8 cellular contexts compared by ENCODE assay signal in genomic region chr6:104940881-104941693, GRCh38. TPM values are rescaled to one million over a fixed set of nuclear protein-coding genes. Genes with fewer than 3 reads are reported as not detected.
DNase-seq lines count a peak whose midpoint lies in the region; ATAC-seq, FAIRE-seq and TF ChIP-seq lines count a peak whose summit lies in the region.

No MANE protein-coding gene starts in this region.

- H3K27ac Mint-ChIP-seq in activated CD4-positive, alpha-beta memory T cell treated with anti-CD3 and anti-CD28 coated beads, Interleukin-2, amount 10 ng/mL, durations not matched to agents 7 days and 5 days, result no peak overlapping the region
- H3K27ac Mint-ChIP-seq in naive thymus-derived CD8-positive, alpha-beta T cell, result no peak overlapping the region

- peaks cover 5 to 8% of the 10 kb centered on the region in 2 donors for H3K4me1 ChIP-seq in esophagus (ENCODE audit: control insufficient read depth in 2 of 2, insufficient read depth in 2 of 2, low read length in 1 of 2)
- H3K4me1 ChIP-seq in tibial nerve, result peaks cover 0 to 14% (median 0%) of the 10 kb centered on the region in 4 donors

- peak; percentile 30; the same call in 1 of the 2 replicates for TF ChIP-seq CTCF in GM12875 (IDR thresholded peaks at IDR 0.05; ENCODE audit: borderline replicate concordance, insufficient read depth, low read depth, low read length)
- peak in 4 of 5 experiments; percentile 16 to 73 (median 29) for TF ChIP-seq CTCF in tibial nerve (IDR thresholded peaks at IDR 0.05)

- ATAC-seq in HG02884 (IDR thresholded peaks at IDR 0.05; ENCODE audit: unreplicated experiment) (peak; percentile 79), HG03439 (IDR thresholded peaks at IDR 0.05; ENCODE audit: unreplicated experiment) (no peak)
- ATAC-seq in naive thymus-derived CD8-positive, alpha-beta T cell, result peak; percentile 65 to 67

- peaks cover 34% of the 10 kb centered on the region for H3K27me3 Mint-ChIP-seq in activated CD4-positive, alpha-beta memory T cell treated with anti-CD3 and anti-CD28 coated beads, Interleukin-2, amount 10 ng/mL, durations not matched to agents 7 days and 5 days
- H3K27me3 Mint-ChIP-seq in naive thymus-derived CD8-positive, alpha-beta T cell, result peaks cover 17 to 56% (median 42%) of the 10 kb centered on the region in 5 donors

- no peak for FAIRE-seq in RCC 7860 (lab: Jason Lieb, UNC)

- POLR2A ChIA-PET in activated CD4-positive, alpha-beta memory T cell treated with anti-CD3 and anti-CD28 coated beads, Interleukin-2, amount 10 ng/mL, durations not matched to agents 7 days and 5 days (lab: Charles Lee), result no interaction called here
- POLR2A ChIA-PET in naive thymus-derived CD8-positive, alpha-beta T cell (lab: Charles Lee), result no interaction called here

- CTCF ChIA-PET in activated CD4-positive, alpha-beta memory T cell treated with anti-CD3 and anti-CD28 coated beads, Interleukin-2, amount 10 ng/mL, durations not matched to agents 7 days and 5 days (lab: Charles Lee), result no interaction called here

- H3K9me3 ChIP-seq in esophagus (ENCODE audit: control insufficient read depth in 2 of 2, insufficient read depth in 1 of 2, low read depth in 1 of 2, low read length in 1 of 2) (peaks cover 0 to 15% of the 10 kb centered on the region in 2 donors), tibial nerve (peaks cover 0 to 22% (median 0%) of the 10 kb centered on the region in 4 donors)

- WGBS in esophagus, 2 donors, result 9 to 11% methylated on average over 79 to 103 of the region's 103 CpGs
- 3 to 4% methylated on average over 81 to 93 of the region's 103 CpGs for WGBS in tibial nerve, 2 donors

- H3K27me3 ChIP-seq in esophagus (ENCODE audit: control insufficient read depth in 1 of 2, insufficient read depth in 2 of 2, low read length in 2 of 2) (peaks cover 0 to 13% of the 10 kb centered on the region in 2 donors), tibial nerve (peaks cover 0 to 75% of the 10 kb centered on the region in 2 donors)

- H3K27ac ChIP-seq in esophagus (ENCODE audit: low read depth in 2 of 2, low read length in 1 of 2), result no peak overlapping the region
- no peak overlapping the region for H3K27ac ChIP-seq in tibial nerve

- H3K4me3 ChIP-seq in GM12875 (ENCODE audit: low read depth, low read length) (no peak overlapping the region), esophagus (ENCODE audit: low read depth in 1 of 2, low read length in 2 of 2) (peak overlapping the region; percentile 12 to 40), tibial nerve (peak overlapping the region in 2 of 4 donors; percentile 4 to 49)

- H3K36me3 Mint-ChIP-seq in activated CD4-positive, alpha-beta memory T cell treated with anti-CD3 and anti-CD28 coated beads, Interleukin-2, amount 10 ng/mL, durations not matched to agents 7 days and 5 days (ENCODE audit: low read depth), result no peaks in the 10 kb centered on the region
- peaks cover 4 to 24% (median 10%) of the 10 kb centered on the region in 3 donors for H3K36me3 Mint-ChIP-seq in naive thymus-derived CD8-positive, alpha-beta T cell

- TF ChIP-seq POLR2A in tibial nerve (IDR thresholded peaks at IDR 0.05), result no peak

- peak overlapping the region; percentile 14 for H3K4me3 Mint-ChIP-seq in activated CD4-positive, alpha-beta memory T cell treated with anti-CD3 and anti-CD28 coated beads, Interleukin-2, amount 10 ng/mL, durations not matched to agents 7 days and 5 days
- H3K4me3 Mint-ChIP-seq in naive thymus-derived CD8-positive, alpha-beta T cell, result peak overlapping the region; percentile 40 to 73 (median 68)

- H3K36me3 ChIP-seq in esophagus (ENCODE audit: control insufficient read depth in 2 of 2, insufficient read depth in 2 of 2, low read length in 1 of 2) (no peaks in the 10 kb centered on the region), tibial nerve (peaks cover 0 to 4% (median 0%) of the 10 kb centered on the region in 3 donors)

- peaks cover 10% of the 10 kb centered on the region for H3K4me1 Mint-ChIP-seq in activated CD4-positive, alpha-beta memory T cell treated with anti-CD3 and anti-CD28 coated beads, Interleukin-2, amount 10 ng/mL, durations not matched to agents 7 days and 5 days
- peaks cover 0 to 9% (median 3%) of the 10 kb centered on the region in 4 donors for H3K4me1 Mint-ChIP-seq in naive thymus-derived CD8-positive, alpha-beta T cell

- no peak for TF ChIP-seq EP300 in tibial nerve (IDR thresholded peaks at IDR 0.05)

- no peaks in the 10 kb centered on the region for H3K9me3 Mint-ChIP-seq in activated CD4-positive, alpha-beta memory T cell treated with anti-CD3 and anti-CD28 coated beads, Interleukin-2, amount 10 ng/mL, durations not matched to agents 7 days and 5 days
- peaks cover 0 to 28% (median 7%) of the 10 kb centered on the region in 9 donors for H3K9me3 Mint-ChIP-seq in naive thymus-derived CD8-positive, alpha-beta T cell

- DNase-seq in activated CD4-positive, alpha-beta memory T cell treated with anti-CD3 and anti-CD28 coated beads, Interleukin-2, amount 10 ng/mL, durations not matched to agents 7 days and 5 days, result peak; percentile 34
- DNase-seq in naive thymus-derived CD8-positive, alpha-beta T cell, result peak in 5 of 10 donors; percentile 3 to 22 (median 11)
- DNase-seq in tibial nerve (ENCODE audit: low spot score in 2 of 2) (no peak), RCC 7860 (ENCODE audit: low spot score) (no peak)

RNA-seq across cellular contexts. Expression of gene LIN28B, which starts 15.8 kb away (rescaled TPM):
- not detected for total RNA-seq in activated CD4-positive, alpha-beta memory T cell treated with anti-CD3 and anti-CD28 coated beads, Interleukin-2, amount 10 ng/mL, durations not matched to agents 7 days and 5 days
- polyA plus RNA-seq in esophagus, result not detected
- total RNA-seq in naive thymus-derived CD8-positive, alpha-beta T cell, result not detected
- under 1 TPM in 1 of 3 donors, not detected in 2; 0.02 TPM for polyA plus RNA-seq in naive thymus-derived CD8-positive, alpha-beta T cell
- total RNA-seq in tibial nerve, result not detected
